In genomic region chr6:64712606-64713005, GRCh38 we compare ENCODE assay signal across 14 cellular contexts.
"Had no signal": no experiment of that assay in that cellular context is flagged by ENCODE, and none has a peak within 500 bp of the region (broad histone marks: within the 10 kb centered on the region; RNA-seq: fewer than 3 reads in every experiment).

No MANE protein-coding gene starts in this region.

- H3K9me3 ChIP-seq: gastroesophageal sphincter, mucosa of descending colon had no signal

- ATAC-seq: gastroesophageal sphincter; mucosa of descending colon; naive thymus-derived CD8-positive, alpha-beta T cell; right cardiac atrium had no signal

- H3K27me3 ChIP-seq: gastroesophageal sphincter had no signal

- H3K4me1 ChIP-seq: gastroesophageal sphincter had no signal

- DNase-seq: foreskin fibroblast; glutamatergic neuron; immature natural killer cell; kidney; mammary epithelial cell; mucosa of descending colon; naive thymus-derived CD8-positive, alpha-beta T cell; posterior cingulate gyrus; right cardiac atrium; small intestine; stimulated activated CD4-positive, alpha-beta T cell treated with anti-CD3 and anti-CD28 coated beads, Interleukin-2, amount 100 ng/mL, for 48 hours; stimulated activated naive CD4-positive, alpha-beta T cell treated with Interleukin-2 at 50 U/mL for 16 hours; trophoblast cell had no signal

- H3K4me3 ChIP-seq: gastroesophageal sphincter, mucosa of descending colon had no signal

- H3K36me3 ChIP-seq: gastroesophageal sphincter had no signal

- H3K27ac ChIP-seq: gastroesophageal sphincter had no signal
